1 cellular context compared by ENCODE assay signal in genomic region chr17:82037889-82038195, GRCh38.
TF ChIP-seq lines count a peak whose summit lies in the region.

No MANE protein-coding gene starts in this region.

TF ChIP-seq in K562, 482 proteins besides CTCF, POLR2A, EP300 and RAD21:
- TF ChIP-seq LCOR (CRISPR knock-in tag; IDR thresholded peaks at IDR 0.05) (0 out of 2 replicates have a peak, but pooled peaks have one; percentile 1), ZBTB8A (IDR thresholded peaks at IDR 0.05; ENCODE audit: partially characterized antibody) (no peak), CBX2 (IDR thresholded peaks at IDR 0.05; ENCODE audit: insufficient read depth, low read length, poor library complexity, severe bottlenecking) (no peak), GATAD2B (IDR thresholded peaks at IDR 0.05; ENCODE audit: borderline replicate concordance) (no peak), TCF3 (CRISPR knock-in tag; IDR thresholded peaks at IDR 0.05) (no peak), MLLT1 (IDR thresholded peaks at IDR 0.05) (no peak), CC2D1A (IDR thresholded peaks at IDR 0.05) (no peak), MED1 (CRISPR knock-in tag; IDR thresholded peaks at IDR 0.05; ENCODE audit: borderline replicate concordance) (no peak), CCNT2 (IDR thresholded peaks at IDR 0.05; ENCODE audit: borderline replicate concordance, extremely low read depth, insufficient read length, low read depth, low read length) (no peak), SP1 (CRISPR knock-in tag; IDR thresholded peaks at IDR 0.05) (0 out of 2 replicates have a peak, but pooled peaks have one; percentile 80), ZSCAN29 (IDR thresholded peaks at IDR 0.05) (no peak), ZNF239 (CRISPR knock-in tag; IDR thresholded peaks at IDR 0.05) (no peak), FIP1L1 (IDR thresholded peaks at IDR 0.05; ENCODE audit: low read depth, low read length, poor library complexity, severe bottlenecking) (no peak), ZNF140 (CRISPR knock-in tag; IDR thresholded peaks at IDR 0.05) (no peak), FOXA3 (CRISPR knock-in tag; conservative IDR thresholded peaks at IDR 0.05 in 1 of 2, IDR thresholded peaks at IDR 0.05 in 1 of 2) (no peak), TAL1 (IDR thresholded peaks at IDR 0.05) (no peak), ZNF12 (CRISPR knock-in tag; IDR thresholded peaks at IDR 0.05) (0 out of 2 replicates have a peak, but pooled peaks have one; percentile 23), ZFP91 (CRISPR knock-in tag; IDR thresholded peaks at IDR 0.05) (no peak), ATF2 (CRISPR knock-in tag; IDR thresholded peaks at IDR 0.05) (no peak), CHD4 (IDR thresholded peaks at IDR 0.05; ENCODE audit: insufficient read depth, insufficient replicate concordance, low read depth, low read length, poor library complexity, severe bottlenecking) (no peak), ZNF354B (CRISPR knock-in tag; IDR thresholded peaks at IDR 0.05) (no peak), KDM5B (IDR thresholded peaks at IDR 0.05; ENCODE audit: insufficient replicate concordance, low read depth, low read length) (no peak)
